12 cellular contexts compared by ENCODE assay signal in genomic region chrX:17361620-17362019, GRCh38. TPM values are rescaled to one million over a fixed set of nuclear protein-coding genes. Genes with fewer than 3 reads are reported as not detected.
DNase-seq lines count a peak whose midpoint lies in the region; ATAC-seq and TF ChIP-seq lines count a peak whose summit lies in the region.
"Had no signal": no experiment of that assay in that cellular context is flagged by ENCODE, and none has a peak within 500 bp of the region (broad histone marks: within the 10 kb centered on the region; RNA-seq: fewer than 3 reads in every experiment).

No MANE protein-coding gene starts in this region.

- H3K4me2 ChIP-seq in DND-41 (ENCODE audit: insufficient read depth, low read length): no peak overlapping the region
- no peak overlapping the region for H3K4me2 ChIP-seq in OCI-LY1 (ENCODE audit: low read length)

- DNase-seq in A673 (ENCODE audit: low spot score): peak; percentile 57
- DNase-seq in DND-41: peak; percentile 16
- peak; percentile 12 to 36 for DNase-seq in erythroblast (lab: John Stamatoyannopoulos, UW)
- DNase-seq in lower lobe of right lung: no peak
- DNase-seq in NCI-H1105 (lab: John Stamatoyannopoulos, UW): no peak
- DNase-seq in left ventricle myocardium inferior: no peak
- DNase-seq in anterior cingulate cortex (lab: John Stamatoyannopoulos, UW): no peak
- DNase-seq: activated gamma-delta T cell, left cardiac atrium, NCI-H1436 treated with DMSO at 0.1 percent for 48 hours had no signal

- POLR2A ChIA-PET in A673 (lab: Charles Lee; ENCODE audit: low non-redundant PET): no interaction called here

- no peaks in the 10 kb centered on the region for H3F3A ChIP-seq in OCI-LY1 (ENCODE audit: insufficient read depth, low read length)

- TF ChIP-seq POLR2A in erythroblast (IDR thresholded peaks at IDR 0.05; ENCODE audit: low read length): no peak

- intact Hi-C loops in A673 (cut with micrococcal nuclease; ENCODE audit: unreplicated experiment): no loop called here
- intact Hi-C loops in lower lobe of right lung (cut with DNase I): no loop called here
- intact Hi-C loops in left ventricle myocardium inferior (cut with micrococcal nuclease): loop anchor here (10.0 kb wide), 1 partner anchor 107 kb away; no protein-coding TSS in a partner anchor

- H3K9me3 ChIP-seq in A673 (ENCODE audit: low read depth, low read length, poor library complexity, severe bottlenecking) (no peaks in the 10 kb centered on the region), DND-41 (ENCODE audit: insufficient read depth, low read length, severe bottlenecking) (no peaks in the 10 kb centered on the region), OCI-LY1 (ENCODE audit: low read length) (no peaks in the 10 kb centered on the region), lower lobe of right lung (no peaks in the 10 kb centered on the region), left ventricle myocardium inferior (replicated peaks) (no peaks in the 10 kb centered on the region)

- TF ChIP-seq CTCF in A673 (conservative IDR thresholded peaks at IDR 0.05; ENCODE audit: low read depth, low read length) (peak; percentile 63), DND-41 (IDR thresholded peaks at IDR 0.05; ENCODE audit: borderline replicate concordance, extremely low read depth, low read length, poor library complexity, severe bottlenecking) (peak; percentile 47), OCI-LY1 (IDR thresholded peaks at IDR 0.05; ENCODE audit: low read length) (peak; percentile 23; the same call in 1 of the 2 replicates), lower lobe of right lung (IDR thresholded peaks at IDR 0.05) (no peak), left ventricle myocardium inferior (IDR thresholded peaks at IDR 0.05; ENCODE audit: borderline replicate concordance) (no peak)

- no peak overlapping the region for H3K9ac ChIP-seq in DND-41 (ENCODE audit: low read depth, low read length)
- no peak overlapping the region for H3K9ac ChIP-seq in OCI-LY1 (ENCODE audit: low read length)

- peaks cover 8% of the 10 kb centered on the region for H3K27me3 ChIP-seq in A673 (replicated peaks; ENCODE audit: insufficient read depth, low read depth, low read length, poor library complexity)
- H3K27me3 ChIP-seq in DND-41 (ENCODE audit: insufficient read depth, low read length, poor library complexity): no peaks in the 10 kb centered on the region
- no peaks in the 10 kb centered on the region for H3K27me3 ChIP-seq in OCI-LY1 (ENCODE audit: insufficient read depth, low read length)
- no peaks in the 10 kb centered on the region for H3K27me3 ChIP-seq in lower lobe of right lung (ENCODE audit: low read depth)
- H3K27me3 ChIP-seq in left ventricle myocardium inferior (ENCODE audit: low read depth): no peaks in the 10 kb centered on the region

- H3K4me3 ChIP-seq in A673 (ENCODE audit: low read depth, low read length, poor library complexity, severe bottlenecking) (no peak overlapping the region), DND-41 (ENCODE audit: low read depth in 1 of 2, low read length in 2 of 2) (no peak overlapping the region), OCI-LY1 (ENCODE audit: low read depth, low read length, poor library complexity, severe bottlenecking) (no peak overlapping the region), lower lobe of right lung (no peak overlapping the region), left ventricle myocardium inferior (no peak overlapping the region)

- H4K20me1 ChIP-seq in DND-41 (ENCODE audit: insufficient read depth, low read length) (no peaks in the 10 kb centered on the region), OCI-LY1 (ENCODE audit: insufficient read depth, low read length) (no peaks in the 10 kb centered on the region)

- ATAC-seq in DND-41 (ENCODE audit: insufficient read depth, low read depth): no peak
- ATAC-seq in lower lobe of right lung: no peak
- ATAC-seq: left cardiac atrium; stimulated activated memory B cell treated with anti-CD40 and anti-IgM and Interleukin-4, amounts not matched to agents 10 μg/mL and 1 μg/mL and 100 μg/mL, for 72 hours had no signal

- CTCF ChIA-PET in A673 (lab: Charles Lee): interaction anchor here (1.0 kb wide), 1 partner anchor 119 kb away, joined by 4 read pairs; no protein-coding TSS in a partner anchor

- no peaks in the 10 kb centered on the region for H3K36me3 ChIP-seq in A673 (ENCODE audit: insufficient read depth, low read length, poor library complexity, severe bottlenecking)
- H3K36me3 ChIP-seq in DND-41 (ENCODE audit: insufficient read depth, low read length): no peaks in the 10 kb centered on the region
- no peaks in the 10 kb centered on the region for H3K36me3 ChIP-seq in OCI-LY1 (ENCODE audit: insufficient read depth, low read length)
- no peaks in the 10 kb centered on the region for H3K36me3 ChIP-seq in lower lobe of right lung
- no peaks in the 10 kb centered on the region for H3K36me3 ChIP-seq in left ventricle myocardium inferior

- H3K27ac ChIP-seq in A673 (ENCODE audit: low read depth, low read length, poor library complexity, severe bottlenecking): no peak overlapping the region
- H3K27ac ChIP-seq in DND-41 (ENCODE audit: low read length): no peak overlapping the region
- no peak overlapping the region for H3K27ac ChIP-seq in OCI-LY1 (ENCODE audit: low read depth, low read length, poor library complexity, severe bottlenecking)
- H3K27ac ChIP-seq in lower lobe of right lung: no peak overlapping the region
- H3K27ac ChIP-seq in left ventricle myocardium inferior (replicated peaks): no peak overlapping the region

- no peaks in the 10 kb centered on the region for H3K4me1 ChIP-seq in A673 (ENCODE audit: insufficient read depth, low read length, poor library complexity, severe bottlenecking)
- no peaks in the 10 kb centered on the region for H3K4me1 ChIP-seq in DND-41 (ENCODE audit: insufficient read depth, low read length)
- no peaks in the 10 kb centered on the region for H3K4me1 ChIP-seq in OCI-LY1 (ENCODE audit: insufficient read depth, low read length, severe bottlenecking)
- no peaks in the 10 kb centered on the region for H3K4me1 ChIP-seq in lower lobe of right lung
- no peaks in the 10 kb centered on the region for H3K4me1 ChIP-seq in left ventricle myocardium inferior

- no peaks in the 10 kb centered on the region for H3K79me2 ChIP-seq in DND-41 (ENCODE audit: insufficient read depth, low read length)
- no peaks in the 10 kb centered on the region for H3K79me2 ChIP-seq in OCI-LY1 (ENCODE audit: insufficient read depth, low read length)

- no TSS peak for BruUV-seq in A673 (replicated peaks; lab: Mats Ljungman, UMichigan)

- no peak overlapping the region for H2AFZ ChIP-seq in DND-41 (ENCODE audit: low read depth, low read length)
- no peak overlapping the region for H2AFZ ChIP-seq in OCI-LY1 (ENCODE audit: low read length)

- no peaks in the 10 kb centered on the region for H3K9me2 ChIP-seq in OCI-LY1 (ENCODE audit: low read depth, low read length)

RNA-seq across cellular contexts. Expression of gene NHS, which starts 13.4 kb away (rescaled TPM):
- total RNA-seq in A673 (2021): 0.13 and 0.37 TPM in 2 replicates
- total RNA-seq in lower lobe of right lung: 2.7 TPM
- total RNA-seq in left ventricle myocardium inferior: 1.0 TPM

Comparison
In these comparisons a context has a peak if more than half of its experiments do, and no peak if none do; other contexts are left out.
1. DNase-seq: peak in A673 (single experiment), DND-41 (single experiment) and erythroblast (2 of 2); none in lower lobe of right lung (single experiment), NCI-H1105 (single experiment), left ventricle myocardium inferior (single experiment) and anterior cingulate cortex (0 of 58).
2. CTCF ChIP-seq: peak in A673 (single experiment), DND-41 (single experiment) and OCI-LY1 (single experiment); none in lower lobe of right lung (single experiment) and left ventricle myocardium inferior (single experiment).